Comparison of ENCODE assay signal across 8 cellular contexts in the genomic region with DNA sequence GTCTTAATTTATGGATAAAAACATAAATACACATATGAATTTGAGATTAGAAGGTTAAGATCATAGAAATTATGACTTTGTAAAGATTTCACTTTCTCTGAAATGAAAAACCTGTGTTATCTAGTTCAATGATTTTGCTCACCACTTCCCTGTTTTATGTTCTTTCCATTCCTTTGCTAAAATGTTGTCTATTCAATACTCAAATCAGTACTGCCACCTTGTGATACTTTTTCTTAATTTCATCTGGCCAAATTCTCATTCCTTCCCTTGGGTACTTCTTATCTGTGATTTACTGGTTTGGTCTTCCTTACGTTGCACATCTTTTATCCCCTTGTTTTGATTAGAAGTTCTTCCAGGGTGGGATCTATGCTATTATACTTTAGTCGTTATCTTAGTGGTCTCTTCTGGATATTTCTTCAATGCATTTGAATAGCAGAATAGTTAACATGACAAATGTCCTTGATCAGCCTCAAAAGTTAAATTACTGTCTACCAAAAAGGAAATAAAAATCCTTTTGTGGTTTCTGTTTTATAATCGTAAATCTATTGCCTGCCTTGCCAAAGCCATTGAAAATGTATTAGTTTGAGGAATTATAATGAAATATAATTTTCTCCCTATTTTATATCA.
DNase-seq lines count a peak whose midpoint lies in the region; ATAC-seq and TF ChIP-seq lines count a peak whose summit lies in the region.

No MANE protein-coding gene starts in this region.

- CTCF ChIA-PET in activated CD8-positive, alpha-beta T cell treated with anti-CD3 and anti-CD28 coated beads for 36 hours (lab: Charles Lee): interaction anchor here (1.0 kb wide), 1 partner anchor 354 kb away, joined by 3 read pairs; no protein-coding TSS in a partner anchor

- no peaks in the 10 kb centered on the region for H3K9me3 ChIP-seq in Loucy (ENCODE audit: insufficient read depth, low read depth, low read length)
- no peaks in the 10 kb centered on the region for H3K9me3 ChIP-seq in adipocyte (ENCODE audit: control insufficient read depth, low read length)

- H3K4me1 ChIP-seq in Loucy (ENCODE audit: insufficient read depth, low read length, poor library complexity, severe bottlenecking) (no peaks in the 10 kb centered on the region), adipocyte (ENCODE audit: control insufficient read depth, insufficient read depth, low read length) (peaks cover 2% of the 10 kb centered on the region)

- no peak overlapping the region for H3K9ac ChIP-seq in Loucy (ENCODE audit: low read depth, low read length, poor library complexity, severe bottlenecking)
- H3K9ac ChIP-seq in adipocyte (ENCODE audit: low read length): no peak overlapping the region

- H3F3A ChIP-seq in Loucy (ENCODE audit: low read depth): no peaks in the 10 kb centered on the region

- H3K27me3 Mint-ChIP-seq in activated naive CD8-positive, alpha-beta T cell treated with anti-CD3 and anti-CD28 coated beads for 36 hours: no peaks in the 10 kb centered on the region
- no peaks in the 10 kb centered on the region for H3K27me3 Mint-ChIP-seq in activated CD8-positive, alpha-beta T cell treated with anti-CD3 and anti-CD28 coated beads for 36 hours

- intact Hi-C loops in activated CD8-positive, alpha-beta T cell treated with anti-CD3 and anti-CD28 coated beads for 36 hours (cut with micrococcal nuclease): no loop called here

- H3K9me3 Mint-ChIP-seq in activated naive CD8-positive, alpha-beta T cell treated with anti-CD3 and anti-CD28 coated beads for 36 hours: no peaks in the 10 kb centered on the region
- no peaks in the 10 kb centered on the region for H3K9me3 Mint-ChIP-seq in activated CD8-positive, alpha-beta T cell treated with anti-CD3 and anti-CD28 coated beads for 36 hours

- no peak overlapping the region for H3K4me3 Mint-ChIP-seq in activated naive CD8-positive, alpha-beta T cell treated with anti-CD3 and anti-CD28 coated beads for 36 hours
- no peak overlapping the region for H3K4me3 Mint-ChIP-seq in activated CD8-positive, alpha-beta T cell treated with anti-CD3 and anti-CD28 coated beads for 36 hours

- no peak overlapping the region for H3K27ac Mint-ChIP-seq in activated naive CD8-positive, alpha-beta T cell treated with anti-CD3 and anti-CD28 coated beads for 36 hours
- no peak overlapping the region for H3K27ac Mint-ChIP-seq in activated CD8-positive, alpha-beta T cell treated with anti-CD3 and anti-CD28 coated beads for 36 hours

- H3K4me1 Mint-ChIP-seq in activated naive CD8-positive, alpha-beta T cell treated with anti-CD3 and anti-CD28 coated beads for 36 hours: no peaks in the 10 kb centered on the region
- no peaks in the 10 kb centered on the region for H3K4me1 Mint-ChIP-seq in activated CD8-positive, alpha-beta T cell treated with anti-CD3 and anti-CD28 coated beads for 36 hours (ENCODE audit: low read depth)

- no peaks in the 10 kb centered on the region for H4K20me1 ChIP-seq in Loucy (ENCODE audit: insufficient read depth, low read length, poor library complexity, severe bottlenecking)

- no peaks in the 10 kb centered on the region for H3K79me2 ChIP-seq in Loucy (ENCODE audit: insufficient read depth, low read length)

- POLR2A ChIA-PET in activated CD8-positive, alpha-beta T cell treated with anti-CD3 and anti-CD28 coated beads for 36 hours (lab: Charles Lee): no interaction called here

- no peak overlapping the region for H2AFZ ChIP-seq in Loucy (ENCODE audit: low read length)

- H3K4me3 ChIP-seq in Loucy (ENCODE audit: low read length, poor library complexity, severe bottlenecking) (no peak overlapping the region), adipocyte (ENCODE audit: low read length) (no peak overlapping the region)

- H3K36me3 ChIP-seq in Loucy (ENCODE audit: insufficient read depth, low read length): no peaks in the 10 kb centered on the region
- no peaks in the 10 kb centered on the region for H3K36me3 ChIP-seq in adipocyte (ENCODE audit: control insufficient read depth, insufficient read depth, low read length, severe bottlenecking)

- DNase-seq in AG09319 (ENCODE audit: extremely low read depth, low read depth) (no peak), adipocyte (ENCODE audit: low read depth) (peak; percentile 73), left lobe of liver (ENCODE audit: low spot score) (no peak), C1 segment of cervical spinal cord (lab: John Stamatoyannopoulos, UW) (no peak)
- DNase-seq in activated naive CD8-positive, alpha-beta T cell treated with anti-CD3 and anti-CD28 coated beads for 36 hours: no peak
- DNase-seq in activated CD8-positive, alpha-beta T cell treated with anti-CD3 and anti-CD28 coated beads for 36 hours: no peak

- TF ChIP-seq CTCF in AG09319 (IDR thresholded peaks at IDR 0.05; ENCODE audit: low read depth, low read length) (peak; percentile 45), Loucy (conservative IDR thresholded peaks at IDR 0.05; ENCODE audit: low read length) (peak; percentile 50)
- no peak for TF ChIP-seq CTCF in activated CD8-positive, alpha-beta T cell treated with anti-CD3 and anti-CD28 coated beads for 36 hours (IDR thresholded peaks at IDR 0.05)

- peak; percentile 52 for ATAC-seq in GM18873 (IDR thresholded peaks at IDR 0.05; ENCODE audit: low FRiP score, unreplicated experiment)
- peak; percentile 65 for ATAC-seq in left lobe of liver
- ATAC-seq in activated CD8-positive, alpha-beta T cell treated with anti-CD3 and anti-CD28 coated beads for 36 hours: no peak

- no peak overlapping the region for H3K4me2 ChIP-seq in Loucy (ENCODE audit: low read depth, low read length, poor library complexity, severe bottlenecking)

- H3K36me3 Mint-ChIP-seq in activated naive CD8-positive, alpha-beta T cell treated with anti-CD3 and anti-CD28 coated beads for 36 hours: no peaks in the 10 kb centered on the region
- H3K36me3 Mint-ChIP-seq in activated CD8-positive, alpha-beta T cell treated with anti-CD3 and anti-CD28 coated beads for 36 hours (ENCODE audit: low read depth): no peaks in the 10 kb centered on the region

- no peaks in the 10 kb centered on the region for H3K27me3 ChIP-seq in Loucy (ENCODE audit: insufficient read depth, low read length, poor library complexity, severe bottlenecking)
- no peaks in the 10 kb centered on the region for H3K27me3 ChIP-seq in adipocyte (replicated peaks; ENCODE audit: control insufficient read depth, insufficient read depth, low read length)

- H3K9me2 ChIP-seq in Loucy (replicated peaks; ENCODE audit: low read depth, low read length): no peaks in the 10 kb centered on the region
